In genomic region chr17:692116-692515, GRCh38 we compare ENCODE assay signal across 18 cellular contexts. TPM values are rescaled to one million over a fixed set of nuclear protein-coding genes. Genes with fewer than 3 reads are reported as not detected.
DNase-seq lines count a peak whose midpoint lies in the region; ATAC-seq and TF ChIP-seq lines count a peak whose summit lies in the region.
"Had no signal": no experiment of that assay in that cellular context is flagged by ENCODE, and none has a peak within 500 bp of the region (broad histone marks: within the 10 kb centered on the region; RNA-seq: fewer than 3 reads in every experiment).

No MANE protein-coding gene starts in this region.

- no peaks in the 10 kb centered on the region for H3K27me3 ChIP-seq in MG63
- no peaks in the 10 kb centered on the region for H3K27me3 ChIP-seq in mesenchymal stem cell (ENCODE audit: control insufficient read depth in 1 of 2, insufficient read depth in 1 of 2, low read length in 2 of 2)
- H3K27me3 ChIP-seq: BLaER1, gastrocnemius medialis had no signal

- H3K4me2 ChIP-seq in mesenchymal stem cell (ENCODE audit: low read length, poor library complexity, severe bottlenecking) = no peak overlapping the region
- H3K4me2 ChIP-seq: BLaER1 had no signal

- WGBS in mesenchymal stem cell = 55% methylated on average over 10 of the region's 10 CpGs

- H4K91ac ChIP-seq in mesenchymal stem cell (ENCODE audit: low read length) = no peak overlapping the region

- no peak overlapping the region for H3K18ac ChIP-seq in mesenchymal stem cell (ENCODE audit: low read depth in 1 of 2, low read length in 2 of 2)

- H4K8ac ChIP-seq in mesenchymal stem cell (ENCODE audit: low read length) = peak overlapping the region; percentile 31

- H3K4me3 ChIP-seq in MG63 (no peak overlapping the region), cardiac fibroblast (replicated peaks in 1 of 2; ENCODE audit: low read depth in 2 of 2, low read length in 2 of 2) (no peak overlapping the region), mesenchymal stem cell (ENCODE audit: insufficient read depth in 1 of 2, low read depth in 1 of 2, low read length in 2 of 2) (no peak overlapping the region), mucosa of descending colon (no peak overlapping the region)
- H3K4me3 ChIP-seq: BLaER1, gastrocnemius medialis had no signal

- H2BK15ac ChIP-seq in mesenchymal stem cell (ENCODE audit: low read depth, poor library complexity, severe bottlenecking) = no peak overlapping the region

- POLR2A ChIA-PET in activated CD8-positive, alpha-beta T cell treated with anti-CD3 and anti-CD28 coated beads, Interleukin-2, amount 10 ng/mL, durations not matched to agents 7 days and 5 days (lab: Charles Lee) = no interaction called here

- no peak overlapping the region for H3K23ac ChIP-seq in mesenchymal stem cell (ENCODE audit: low read length in 2 of 2)

- peak overlapping the region; percentile 32 for H2AK5ac ChIP-seq in mesenchymal stem cell (ENCODE audit: low read length, severe bottlenecking)

- H2AFZ ChIP-seq in mesenchymal stem cell (ENCODE audit: low read depth, low read length) = no peak overlapping the region

- no peak overlapping the region for H3K27ac Mint-ChIP-seq in activated CD8-positive, alpha-beta T cell treated with anti-CD3 and anti-CD28 coated beads, Interleukin-2, amount 10 ng/mL, durations not matched to agents 7 days and 5 days
- H3K27ac Mint-ChIP-seq: activated CD4-positive, alpha-beta T cell treated with anti-CD3 and anti-CD28 coated beads, Interleukin-2, amount 10 ng/mL, durations not matched to agents 24 days and 14 days; activated T-cell treated with anti-CD3 and anti-CD28 coated beads, Interleukin-2, amount 50 U/mL, for 72 hours; T-helper 17 cell had no signal

- H3K4me1 Mint-ChIP-seq in activated CD8-positive, alpha-beta T cell treated with anti-CD3 and anti-CD28 coated beads, Interleukin-2, amount 10 ng/mL, durations not matched to agents 7 days and 5 days (ENCODE audit: low read depth) = peaks cover 2% of the 10 kb centered on the region

- intact Hi-C loops in mucosa of descending colon (cut with DNase I, micrococcal nuclease) = no loop called here

- H3K79me1 ChIP-seq in mesenchymal stem cell (replicated peaks; ENCODE audit: low read length, poor library complexity, severe bottlenecking) = peaks cover 13% of the 10 kb centered on the region

- H3K27me3 Mint-ChIP-seq in activated CD8-positive, alpha-beta T cell treated with anti-CD3 and anti-CD28 coated beads, Interleukin-2, amount 10 ng/mL, durations not matched to agents 7 days and 5 days (ENCODE audit: low read depth) = no peaks in the 10 kb centered on the region
- H3K27me3 Mint-ChIP-seq: activated CD4-positive, alpha-beta T cell treated with anti-CD3 and anti-CD28 coated beads, Interleukin-2, amount 10 ng/mL, durations not matched to agents 24 days and 14 days; T-helper 17 cell had no signal

- no peak overlapping the region for H2BK5ac ChIP-seq in mesenchymal stem cell (ENCODE audit: low read depth, low read length, poor library complexity, severe bottlenecking)

- no peak for ATAC-seq in activated CD8-positive, alpha-beta T cell treated with anti-CD3 and anti-CD28 coated beads, Interleukin-2, amount 10 ng/mL, durations not matched to agents 7 days and 5 days
- ATAC-seq in GM19467 (IDR thresholded peaks at IDR 0.05; ENCODE audit: unreplicated experiment) (no peak), mucosa of descending colon (no peak)
- ATAC-seq: activated T-cell treated with anti-CD3 and anti-CD28 coated beads, Interleukin-2, amount 50 U/mL, for 72 hours; gastrocnemius medialis; T-helper 17 cell had no signal

- no peak overlapping the region for H3K4me3 Mint-ChIP-seq in activated CD8-positive, alpha-beta T cell treated with anti-CD3 and anti-CD28 coated beads, Interleukin-2, amount 10 ng/mL, durations not matched to agents 7 days and 5 days
- H3K4me3 Mint-ChIP-seq: activated CD4-positive, alpha-beta T cell treated with anti-CD3 and anti-CD28 coated beads, Interleukin-2, amount 10 ng/mL, durations not matched to agents 24 days and 14 days; activated T-cell treated with anti-CD3 and anti-CD28 coated beads, Interleukin-2, amount 50 U/mL, for 72 hours; T-helper 17 cell had no signal

- H3K36me3 Mint-ChIP-seq in activated CD8-positive, alpha-beta T cell treated with anti-CD3 and anti-CD28 coated beads, Interleukin-2, amount 10 ng/mL, durations not matched to agents 7 days and 5 days (ENCODE audit: low read depth) = peaks cover 33% of the 10 kb centered on the region

- H3K27ac ChIP-seq in mesenchymal stem cell (ENCODE audit: low read length, poor library complexity, severe bottlenecking) = peak overlapping the region; percentile 56
- H3K27ac ChIP-seq: BLaER1, gastrocnemius medialis had no signal

- no peak overlapping the region for H2BK120ac ChIP-seq in mesenchymal stem cell (ENCODE audit: low read depth, low read length)

- H3K4me1 ChIP-seq in mesenchymal stem cell (ENCODE audit: control insufficient read depth, insufficient read depth, low read depth, low read length) (peaks cover 11% of the 10 kb centered on the region), mucosa of descending colon (ENCODE audit: low read depth) (no peaks in the 10 kb centered on the region)
- H3K4me1 ChIP-seq: BLaER1 had no signal

- CTCF ChIA-PET in activated CD8-positive, alpha-beta T cell treated with anti-CD3 and anti-CD28 coated beads, Interleukin-2, amount 10 ng/mL, durations not matched to agents 7 days and 5 days (lab: Charles Lee) = interaction anchor here (1.7 to 2.1 kb wide), 3 partner anchors 8 to 280 kb away, joined by 8 to 16 read pairs (median 8); no protein-coding TSS in a partner anchor

- H3K36me3 ChIP-seq in MG63 (peaks cover 31% of the 10 kb centered on the region), mesenchymal stem cell (ENCODE audit: control insufficient read depth in 1 of 2, insufficient read depth in 2 of 2, low read depth in 1 of 2, low read length in 2 of 2) (peaks cover 21 to 63% of the 10 kb centered on the region in 2 experiments), mucosa of descending colon (ENCODE audit: low read depth) (peaks cover 3% of the 10 kb centered on the region)

- DNase-seq in AG20443 (ENCODE audit: low spot score) (peak; percentile 51), MG63 (peak; percentile 14), cardiac fibroblast (ENCODE audit: low read depth in 2 of 2) (peak; percentile 18 to 73), mesenchymal stem cell (peak; percentile 27), NOMO-1 treated with DMSO at 0.1 percent for 48 hours (lab: John Stamatoyannopoulos, UW; ENCODE audit: unreplicated experiment) (no peak), mucosa of descending colon (no peak)
- DNase-seq in activated CD8-positive, alpha-beta T cell treated with anti-CD3 and anti-CD28 coated beads, Interleukin-2, amount 10 ng/mL, durations not matched to agents 7 days and 5 days = no peak
- DNase-seq: activated CD4-positive, alpha-beta T cell treated with anti-CD3 and anti-CD28 coated beads, Interleukin-2, amount 10 ng/mL, durations not matched to agents 24 days and 14 days; activated T-cell treated with anti-CD3 and anti-CD28 coated beads, Interleukin-2, amount 50 U/mL, for 72 hours; DMS53; gastrocnemius medialis; NCI-H1105 treated with DMSO at 0.1 percent for 48 hours; NCI-H510A; posterior cingulate gyrus; stimulated activated CD4-positive, alpha-beta T cell treated with anti-CD3 and anti-CD28 coated beads, Interleukin-2, amount 100 ng/mL, for 24 hours; T-helper 17 cell had no signal

- no peaks in the 10 kb centered on the region for H3K9me3 ChIP-seq in MG63
- H3K9me3 ChIP-seq in mesenchymal stem cell (ENCODE audit: control insufficient read depth, low read length) = no peaks in the 10 kb centered on the region
- no peaks in the 10 kb centered on the region for H3K9me3 ChIP-seq in mucosa of descending colon
- H3K9me3 ChIP-seq: BLaER1, gastrocnemius medialis had no signal

- H3K4ac ChIP-seq in mesenchymal stem cell (ENCODE audit: low read depth in 1 of 2, low read length in 2 of 2) = no peak overlapping the region

- no peak overlapping the region for H3K14ac ChIP-seq in mesenchymal stem cell (ENCODE audit: low read length in 2 of 2)

- H3K9ac ChIP-seq in mesenchymal stem cell (ENCODE audit: low read length) = peak overlapping the region; percentile 65
- H3K9ac ChIP-seq: BLaER1 had no signal

- no peak for TF ChIP-seq CTCF in cardiac fibroblast (IDR thresholded peaks at IDR 0.05; ENCODE audit: low read depth, low read length)
- no peak for TF ChIP-seq CTCF in mucosa of descending colon (IDR thresholded peaks at IDR 0.05)

- no peaks in the 10 kb centered on the region for H3K9me3 Mint-ChIP-seq in activated CD8-positive, alpha-beta T cell treated with anti-CD3 and anti-CD28 coated beads, Interleukin-2, amount 10 ng/mL, durations not matched to agents 7 days and 5 days (ENCODE audit: insufficient read depth)
- H3K9me3 Mint-ChIP-seq: activated CD4-positive, alpha-beta T cell treated with anti-CD3 and anti-CD28 coated beads, Interleukin-2, amount 10 ng/mL, durations not matched to agents 24 days and 14 days; activated T-cell treated with anti-CD3 and anti-CD28 coated beads, Interleukin-2, amount 50 U/mL, for 72 hours had no signal

- no peak overlapping the region for H2BK12ac ChIP-seq in mesenchymal stem cell (ENCODE audit: low read length in 2 of 2)

RNA-seq across cellular contexts. Expression of gene VPS53, which starts 22.5 kb away (rescaled TPM):
- 5.1 and 6.9 TPM in 2 replicates for total RNA-seq in MG63 (2014; rRNA removed; shearing (Covaris generic); ENCODE audit: low replicate concordance)
- 19.2 TPM for polyA plus RNA-seq in mesenchymal stem cell (2013, experiment 1 of 2)
- 19.3 TPM for polyA plus RNA-seq in mesenchymal stem cell (2013, experiment 2 of 2)
- total RNA-seq in activated CD8-positive, alpha-beta T cell treated with anti-CD3 and anti-CD28 coated beads, Interleukin-2, amount 10 ng/mL, durations not matched to agents 7 days and 5 days = 10 to 100 TPM; 71.4 to 76.0 TPM
- total RNA-seq in mucosa of descending colon = 10 to 100 TPM; 66.8 to 76.8 (median 71.7) TPM

RNA-seq across cellular contexts. Expression of gene TLCD3A, which starts 40.3 kb away (rescaled TPM):
- 5.7 and 6.7 TPM in 2 replicates for total RNA-seq in MG63 (2014; rRNA removed; shearing (Covaris generic); ENCODE audit: low replicate concordance)
- 29.2 TPM for polyA plus RNA-seq in mesenchymal stem cell (2013, experiment 1 of 2)
- polyA plus RNA-seq in mesenchymal stem cell (2013, experiment 2 of 2) = 30.4 TPM
- 10 to 100 TPM; 17.0 to 17.9 TPM for total RNA-seq in activated CD8-positive, alpha-beta T cell treated with anti-CD3 and anti-CD28 coated beads, Interleukin-2, amount 10 ng/mL, durations not matched to agents 7 days and 5 days
- 10 to 100 TPM in 1 of 3 donors, 1 to 10 TPM in 2; 4.9 to 14.8 (median 6.0) TPM for total RNA-seq in mucosa of descending colon

RNA-seq across cellular contexts. Expression of gene GEMIN4, which starts 59.9 kb away (rescaled TPM):
- 14.1 and 21.3 TPM in 2 replicates for total RNA-seq in MG63 (2014; rRNA removed; shearing (Covaris generic); ENCODE audit: low replicate concordance)
- polyA plus RNA-seq in mesenchymal stem cell (2013, experiment 1 of 2) = 6.4 TPM
- 6.6 TPM for polyA plus RNA-seq in mesenchymal stem cell (2013, experiment 2 of 2)
- 10 to 100 TPM; 41.4 to 45.8 TPM for total RNA-seq in activated CD8-positive, alpha-beta T cell treated with anti-CD3 and anti-CD28 coated beads, Interleukin-2, amount 10 ng/mL, durations not matched to agents 7 days and 5 days
- 10 to 100 TPM; 15.5 to 20.3 (median 16.4) TPM for total RNA-seq in mucosa of descending colon

Comparison
In these comparisons a context has a peak if more than half of its experiments do, and no peak if none do; other contexts are left out.
1. DNase-seq: peak in AG20443 (single experiment), MG63 (single experiment), cardiac fibroblast (2 of 2) and mesenchymal stem cell (single experiment); none in activated CD8-positive, alpha-beta T cell treated with anti-CD3 and anti-CD28 coated beads, Interleukin-2, amount 10 ng/mL, durations not matched to agents 7 days and 5 days (single experiment), NOMO-1 treated with DMSO at 0.1 percent for 48 hours (single experiment) and mucosa of descending colon (0 of 3).